ENCODE assay signal across 22 cellular contexts in genomic region chr13:41487222-41487621, GRCh38. TPM values are rescaled to one million over a fixed set of nuclear protein-coding genes. Genes with fewer than 3 reads are reported as not detected.
DNase-seq lines count a peak whose midpoint lies in the region; ATAC-seq, FAIRE-seq and TF ChIP-seq lines count a peak whose summit lies in the region.
"Had no signal": no experiment of that assay in that cellular context is flagged by ENCODE, and none has a peak within 500 bp of the region (broad histone marks: within the 10 kb centered on the region; RNA-seq: fewer than 3 reads in every experiment).

No MANE protein-coding gene starts in this region.

- peaks cover 2% of the 10 kb centered on the region for H3K9me3 Mint-ChIP-seq in activated CD8-positive, alpha-beta memory T cell treated with anti-CD3 and anti-CD28 coated beads, Interleukin-2, amount 10 ng/mL, durations not matched to agents 7 days and 5 days (ENCODE audit: low read depth)
- H3K9me3 Mint-ChIP-seq in CD8-positive, alpha-beta T cell, result peaks cover 9% of the 10 kb centered on the region
- H3K9me3 Mint-ChIP-seq in stimulated activated effector memory CD8-positive, alpha-beta T cell treated with anti-CD3 and anti-CD28 coated beads, Interleukin-12 subunit alpha, Interleukin-12 subunit beta, amount 100 ng/mL, for 72 hours, result peaks cover 15% of the 10 kb centered on the region
- H3K9me3 Mint-ChIP-seq in neural progenitor cell, result peaks cover 17% of the 10 kb centered on the region
- H3K9me3 Mint-ChIP-seq: GM23338 had no signal

- intact Hi-C loops in CD8-positive, alpha-beta T cell (cut with DNase I, micrococcal nuclease), result no loop called here
- intact Hi-C loops in HepG2 (cut with micrococcal nuclease; ENCODE audit: unreplicated experiment), result no loop called here

- peaks cover 16% of the 10 kb centered on the region for H3K4me1 Mint-ChIP-seq in activated CD8-positive, alpha-beta memory T cell treated with anti-CD3 and anti-CD28 coated beads, Interleukin-2, amount 10 ng/mL, durations not matched to agents 7 days and 5 days
- H3K4me1 Mint-ChIP-seq in CD8-positive, alpha-beta T cell (ENCODE audit: low read depth), result peaks cover 41% of the 10 kb centered on the region
- H3K4me1 Mint-ChIP-seq in stimulated activated effector memory CD8-positive, alpha-beta T cell treated with anti-CD3 and anti-CD28 coated beads, Interleukin-12 subunit alpha, Interleukin-12 subunit beta, amount 100 ng/mL, for 72 hours, result peaks cover 29% of the 10 kb centered on the region
- no peaks in the 10 kb centered on the region for H3K4me1 Mint-ChIP-seq in neural progenitor cell
- H3K4me1 Mint-ChIP-seq: GM23338 had no signal

- no peaks in the 10 kb centered on the region for H3F3A ChIP-seq in neural progenitor cell (ENCODE audit: low read depth)

- H3K9me3 ChIP-seq in CD8-positive, alpha-beta T cell (ENCODE audit: low read length), result no peaks in the 10 kb centered on the region
- H3K9me3 ChIP-seq in HepG2 (ENCODE audit: low read length) (no peaks in the 10 kb centered on the region), neural progenitor cell (ENCODE audit: low read depth) (no peaks in the 10 kb centered on the region)

- H3K27ac Mint-ChIP-seq in activated CD8-positive, alpha-beta memory T cell treated with anti-CD3 and anti-CD28 coated beads, Interleukin-2, amount 10 ng/mL, durations not matched to agents 7 days and 5 days, result peak overlapping the region; percentile 30
- H3K27ac Mint-ChIP-seq in CD8-positive, alpha-beta T cell, result peak overlapping the region; percentile 96
- peak overlapping the region; percentile 62 for H3K27ac Mint-ChIP-seq in stimulated activated effector memory CD8-positive, alpha-beta T cell treated with anti-CD3 and anti-CD28 coated beads, Interleukin-12 subunit alpha, Interleukin-12 subunit beta, amount 100 ng/mL, for 72 hours
- H3K27ac Mint-ChIP-seq in neural progenitor cell, result no peak overlapping the region
- H3K27ac Mint-ChIP-seq: GM23338 had no signal

- H3K4me3 ChIP-seq in CD8-positive, alpha-beta T cell (ENCODE audit: low read depth, low read length), result no peak overlapping the region
- no peak overlapping the region for H3K4me3 ChIP-seq in HepG2 (replicated peaks in 1 of 3; ENCODE audit: insufficient read depth in 1 of 3, low read depth in 2 of 3, low read length in 3 of 3)
- H3K4me3 ChIP-seq in neural progenitor cell, result no peak overlapping the region
- H3K4me3 ChIP-seq: BLaER1 treated with 17β-estradiol and CSF1 and Interleukin-3, amounts not matched to agents 10 nM and 100 nM; GM23338 had no signal

- no peak for TF ChIP-seq CTCF in CD8-positive, alpha-beta T cell (IDR thresholded peaks at IDR 0.05)
- no peak for TF ChIP-seq CTCF in HepG2 (CRISPR knock-in tag; IDR thresholded peaks at IDR 0.05)
- no peak for TF ChIP-seq CTCF in neural progenitor cell (IDR thresholded peaks at IDR 0.05)

- peaks cover 9% of the 10 kb centered on the region for H3K36me3 Mint-ChIP-seq in activated CD8-positive, alpha-beta memory T cell treated with anti-CD3 and anti-CD28 coated beads, Interleukin-2, amount 10 ng/mL, durations not matched to agents 7 days and 5 days
- H3K36me3 Mint-ChIP-seq in CD8-positive, alpha-beta T cell, result peaks cover 1% of the 10 kb centered on the region
- H3K36me3 Mint-ChIP-seq in stimulated activated effector memory CD8-positive, alpha-beta T cell treated with anti-CD3 and anti-CD28 coated beads, Interleukin-12 subunit alpha, Interleukin-12 subunit beta, amount 100 ng/mL, for 72 hours, result no peaks in the 10 kb centered on the region
- no peaks in the 10 kb centered on the region for H3K36me3 Mint-ChIP-seq in neural progenitor cell

- POLR2A ChIA-PET in CD8-positive, alpha-beta T cell (lab: Charles Lee), result interaction anchor here (1.6 to 2.5 kb wide), 2 partner anchors 22 to 28 kb away, joined by 7 to 15 read pairs; no protein-coding TSS in a partner anchor
- POLR2A ChIA-PET in HepG2 (lab: Yijun Ruan, JAX), result no interaction called here

- no peaks in the 10 kb centered on the region for H3K27me3 ChIP-seq in CD8-positive, alpha-beta T cell (ENCODE audit: insufficient read depth, low read length)
- H3K27me3 ChIP-seq in HepG2 (ENCODE audit: control insufficient read depth in 1 of 2, insufficient read depth in 2 of 2, low read length in 2 of 2) (no peaks in the 10 kb centered on the region; a peak in 1 of 5 replicates), neural progenitor cell (no peaks in the 10 kb centered on the region)
- H3K27me3 ChIP-seq: BLaER1 treated with 17β-estradiol and CSF1 and Interleukin-3, amounts not matched to agents 10 nM and 100 nM had no signal

- no peak overlapping the region for H3K9ac ChIP-seq in HepG2 (ENCODE audit: insufficient read depth, low read depth, low read length)
- no peak overlapping the region for H3K9ac ChIP-seq in neural progenitor cell
- H3K9ac ChIP-seq: BLaER1 treated with 17β-estradiol and CSF1 and Interleukin-3, amounts not matched to agents 10 nM and 100 nM had no signal

- CTCF ChIA-PET in activated CD8-positive, alpha-beta memory T cell treated with anti-CD3 and anti-CD28 coated beads, Interleukin-2, amount 10 ng/mL, durations not matched to agents 7 days and 5 days (lab: Charles Lee), result interaction anchor here (2.7 kb wide), 1 partner anchor 28 kb away, joined by 11 read pairs; no protein-coding TSS in a partner anchor
- CTCF ChIA-PET in CD8-positive, alpha-beta T cell (lab: Charles Lee), result interaction anchor here (1.2 to 2.6 kb wide), 2 partner anchors 18 to 28 kb away, joined by 3 to 12 read pairs; no protein-coding TSS in a partner anchor
- CTCF ChIA-PET in HepG2 (lab: Yijun Ruan, JAX; ENCODE audit: low intra/inter-chr PET ratio, low total read pairs), result no interaction called here

- no peaks in the 10 kb centered on the region for H3K79me2 ChIP-seq in HepG2 (ENCODE audit: insufficient read depth, low read length)
- H3K79me2 ChIP-seq in neural progenitor cell (ENCODE audit: low read depth), result no peaks in the 10 kb centered on the region

- in situ Hi-C loops in HepG2 (cut with HindIII; ENCODE audit: extremely low pct_ligation_motif_present, low pct_unique_long_range_greater_than_20kb), result no loop called here

- no peaks in the 10 kb centered on the region for H4K20me1 ChIP-seq in HepG2 (ENCODE audit: insufficient read depth, low read length)
- H4K20me1 ChIP-seq in neural progenitor cell (ENCODE audit: low read depth), result no peaks in the 10 kb centered on the region
- H4K20me1 ChIP-seq: BLaER1 treated with 17β-estradiol and CSF1 and Interleukin-3, amounts not matched to agents 10 nM and 100 nM had no signal

- no peak for ATAC-seq in activated CD8-positive, alpha-beta memory T cell treated with anti-CD3 and anti-CD28 coated beads, Interleukin-2, amount 10 ng/mL, durations not matched to agents 7 days and 5 days
- ATAC-seq in CD8-positive, alpha-beta T cell, result no peak
- peak; percentile 82 for ATAC-seq in HepG2
- no peak for ATAC-seq in stimulated activated effector memory CD8-positive, alpha-beta T cell treated with anti-CD3 and anti-CD28 coated beads, Interleukin-12 subunit alpha, Interleukin-12 subunit beta, amount 100 ng/mL, for 72 hours
- no peak for ATAC-seq in esophagus mucosa
- ATAC-seq: GM23338 had no signal

- H3K4me2 ChIP-seq in HepG2 (ENCODE audit: low read depth, low read length) (no peak overlapping the region), neural progenitor cell (no peak overlapping the region)
- H3K4me2 ChIP-seq: BLaER1 treated with 17β-estradiol and CSF1 and Interleukin-3, amounts not matched to agents 10 nM and 100 nM; GM23338 had no signal

- peaks cover 36% of the 10 kb centered on the region for H3K4me1 ChIP-seq in CD8-positive, alpha-beta T cell (ENCODE audit: insufficient read depth, low read length)
- H3K4me1 ChIP-seq in HepG2 (ENCODE audit: insufficient read depth, low read length), result peaks cover 20% of the 10 kb centered on the region
- no peaks in the 10 kb centered on the region for H3K4me1 ChIP-seq in neural progenitor cell

- no peak overlapping the region for H3K4me3 Mint-ChIP-seq in activated CD8-positive, alpha-beta memory T cell treated with anti-CD3 and anti-CD28 coated beads, Interleukin-2, amount 10 ng/mL, durations not matched to agents 7 days and 5 days
- H3K4me3 Mint-ChIP-seq in CD8-positive, alpha-beta T cell, result no peak overlapping the region
- no peak overlapping the region for H3K4me3 Mint-ChIP-seq in stimulated activated effector memory CD8-positive, alpha-beta T cell treated with anti-CD3 and anti-CD28 coated beads, Interleukin-12 subunit alpha, Interleukin-12 subunit beta, amount 100 ng/mL, for 72 hours
- no peak overlapping the region for H3K4me3 Mint-ChIP-seq in neural progenitor cell
- H3K4me3 Mint-ChIP-seq: GM23338 had no signal

- FAIRE-seq in HepG2 (lab: Jason Lieb, UNC), result no peak
- FAIRE-seq: D721Med, G401.6, GM12891 had no signal

- no peaks in the 10 kb centered on the region for H3K27me3 Mint-ChIP-seq in activated CD8-positive, alpha-beta memory T cell treated with anti-CD3 and anti-CD28 coated beads, Interleukin-2, amount 10 ng/mL, durations not matched to agents 7 days and 5 days
- no peaks in the 10 kb centered on the region for H3K27me3 Mint-ChIP-seq in CD8-positive, alpha-beta T cell (ENCODE audit: low read depth)
- H3K27me3 Mint-ChIP-seq in neural progenitor cell (ENCODE audit: insufficient read depth, low read depth), result peaks cover 4% of the 10 kb centered on the region
- H3K27me3 Mint-ChIP-seq: CD4-positive, alpha-beta memory T cell had no signal

- no peak overlapping the region for H3K27ac ChIP-seq in CD8-positive, alpha-beta T cell (ENCODE audit: low read depth, low read length)
- H3K27ac ChIP-seq in HepG2 (ENCODE audit: extremely low read length, insufficient read depth, low read length), result no peak overlapping the region
- H3K27ac ChIP-seq in neural progenitor cell, result no peak overlapping the region
- H3K27ac ChIP-seq: BLaER1 treated with 17β-estradiol and CSF1 and Interleukin-3, amounts not matched to agents 10 nM and 100 nM; HL-60 had no signal

- BruUV-seq in HepG2 (replicated peaks; lab: Mats Ljungman, UMichigan), result no TSS peak

- H3K36me3 ChIP-seq in CD8-positive, alpha-beta T cell (ENCODE audit: insufficient read depth, low read length), result no peaks in the 10 kb centered on the region
- H3K36me3 ChIP-seq in HepG2 (replicated peaks in 1 of 2; ENCODE audit: control insufficient read depth in 1 of 2, insufficient read depth in 2 of 2, low read length in 2 of 2), result no peaks in the 10 kb centered on the region
- H3K36me3 ChIP-seq in neural progenitor cell, result no peaks in the 10 kb centered on the region
- H3K36me3 ChIP-seq: BLaER1 treated with 17β-estradiol and CSF1 and Interleukin-3, amounts not matched to agents 10 nM and 100 nM had no signal

- TF ChIP-seq EP300 in HepG2 (IDR thresholded peaks at IDR 0.05; ENCODE audit: low read depth in 2 of 2, low read length in 2 of 2) (no peak), HepG2 (CRISPR knock-in tag; IDR thresholded peaks at IDR 0.05; ENCODE audit: borderline replicate concordance) (no peak)

- no peak for TF ChIP-seq POLR2A in HepG2 (IDR thresholded peaks at IDR 0.05; ENCODE audit: insufficient read depth in 1 of 2, low read depth in 2 of 2, low read length in 2 of 2)

- H2AFZ ChIP-seq in HepG2 (ENCODE audit: low read length), result no peak overlapping the region
- H2AFZ ChIP-seq in neural progenitor cell (replicated peaks), result no peak overlapping the region

- DNase-seq in activated CD8-positive, alpha-beta memory T cell treated with anti-CD3 and anti-CD28 coated beads, Interleukin-2, amount 10 ng/mL, durations not matched to agents 7 days and 5 days, result no peak
- DNase-seq in activated CD8-positive, alpha-beta memory T cell treated with anti-CD3 and anti-CD28 coated beads, Interleukin-2, amount 50 U/mL, for 4 hours, result no peak
- no peak for DNase-seq in CD8-positive, alpha-beta T cell
- DNase-seq in HepG2 (ENCODE audit: low spot score) (peak; percentile 18), neural progenitor cell (ENCODE audit: low spot score) (no peak), cerebellar nuclear complex (lab: John Stamatoyannopoulos, UW) (no peak)
- DNase-seq in stimulated activated effector memory CD8-positive, alpha-beta T cell treated with anti-CD3 and anti-CD28 coated beads, Interleukin-12 subunit alpha, Interleukin-12 subunit beta, amount 100 ng/mL, for 72 hours (ENCODE audit: low spot score in 2 of 2), result no peak
- DNase-seq: ACHN; CD4-positive, alpha-beta memory T cell; COR-L47; DMS153; DMS79 treated with DMSO at 0.1 percent for 48 hours; EL; H7 had no signal

- TF ChIP-seq RAD21 in HepG2 (CRISPR knock-in tag; IDR thresholded peaks at IDR 0.05), result no peak

- WGBS in HepG2 (ENCODE audit: low lambda C conversion rate), result 20% methylated on average over 2 of the region's 2 CpGs

RNA-seq across cellular contexts. Expression of gene RGCC, which starts 29.9 kb away (rescaled TPM):
- 10 to 100 TPM; 25.5 to 34.7 TPM for total RNA-seq in activated CD8-positive, alpha-beta memory T cell treated with anti-CD3 and anti-CD28 coated beads, Interleukin-2, amount 10 ng/mL, durations not matched to agents 7 days and 5 days
- 100 to 1,000 TPM; 578 to 581 TPM for total RNA-seq in CD8-positive, alpha-beta T cell
- total RNA-seq in HepG2 (2016; rRNA removed; fragmentation: Illumina TruSeq; extraction: Trizol) (0.20 and 0.29 TPM in 2 replicates), esophagus mucosa (5.5 TPM), neural progenitor cell (ENCODE audit: low replicate concordance) (not detected in 2 replicates)
- total RNA-seq in HepG2 (2016; cell fraction: cytosol; rRNA removed; fragmentation: Illumina TruSeq; extraction: Trizol; ENCODE audit: low read depth), result 0.26 TPM in 1 of 2 replicates, not detected in the other
- total RNA-seq in HepG2 (2016; cell fraction: insoluble cytoplasmic fraction; rRNA removed; fragmentation: Illumina TruSeq; extraction: Trizol), result 0.39 and 0.61 TPM in 2 replicates
- total RNA-seq in HepG2 (2016; cell fraction: membrane; rRNA removed; fragmentation: Illumina TruSeq; extraction: Trizol), result 0.49 and 0.65 TPM in 2 replicates
- 0.56 TPM in 1 of 2 replicates, not detected in the other for total RNA-seq in HepG2 (2016; cell fraction: nucleus; rRNA removed; fragmentation: Illumina TruSeq; extraction: Trizol)
- 8.4 and 9.5 TPM in 2 replicates for polyA plus RNA-seq in HepG2 (2011; rRNA removed)
- 5.6 and 6.7 TPM in 2 replicates for polyA plus RNA-seq in HepG2 (2011; cell fraction: cytosol; rRNA removed)
- 4.9 and 5.8 TPM in 2 replicates for polyA plus RNA-seq in HepG2 (2011; cell fraction: nucleus; rRNA removed)
- polyA plus RNA-seq in HepG2 (2012), result 4.0 and 15.8 TPM in 2 replicates
- polyA plus RNA-seq in HepG2 (2016; cell fraction: cytosol; fragmentation: Illumina TruSeq; extraction: Trizol; ENCODE audit: low read depth), result 0.48 and 0.54 TPM in 2 replicates
- 0.43 and 0.45 TPM in 2 replicates for polyA plus RNA-seq in HepG2 (2016; cell fraction: insoluble cytoplasmic fraction; fragmentation: Illumina TruSeq; extraction: Trizol; ENCODE audit: low read depth)
- 0.36 and 0.74 TPM in 2 replicates for polyA plus RNA-seq in HepG2 (2016; cell fraction: membrane; fragmentation: Illumina TruSeq; extraction: Trizol; ENCODE audit: low read depth)
- polyA plus RNA-seq in HepG2 (2016; cell fraction: nucleus; fragmentation: Illumina TruSeq; extraction: Trizol; ENCODE audit: insufficient read depth, low read depth), result 1.4 TPM in 1 of 2 replicates, not detected in the other
- polyA minus RNA-seq in HepG2 (2011; rRNA and poly(A)+ RNA removed; ENCODE audit: low replicate concordance), result 2.3 TPM in 1 of 2 replicates, not detected in the other
- polyA minus RNA-seq in HepG2 (2011; cell fraction: cytosol; rRNA and poly(A)+ RNA removed), result 3.3 and 4.5 TPM in 2 replicates
- polyA minus RNA-seq in HepG2 (2011; cell fraction: nucleus; rRNA and poly(A)+ RNA removed), result 3.0 and 3.4 TPM in 2 replicates
- total RNA-seq: A172 had no signal

Comparison
In these comparisons a context has a peak if more than half of its experiments do, and no peak if none do; other contexts are left out.
1. RNA of gene RGCC, which starts 29.9 kb away (total RNA-seq): 578 to 581 TPM in CD8-positive, alpha-beta T cell; 25.5 to 34.7 TPM in activated CD8-positive, alpha-beta memory T cell treated with anti-CD3 and anti-CD28 coated beads, Interleukin-2, amount 10 ng/mL, durations not matched to agents 7 days and 5 days, 5.5 TPM in esophagus mucosa (single experiment), 0.20 to 0.65 TPM in HepG2 and not detected in neural progenitor cell; every median in the first group is over 10 times any median in the second.